8 cellular contexts compared by ENCODE assay signal in the genomic region with DNA sequence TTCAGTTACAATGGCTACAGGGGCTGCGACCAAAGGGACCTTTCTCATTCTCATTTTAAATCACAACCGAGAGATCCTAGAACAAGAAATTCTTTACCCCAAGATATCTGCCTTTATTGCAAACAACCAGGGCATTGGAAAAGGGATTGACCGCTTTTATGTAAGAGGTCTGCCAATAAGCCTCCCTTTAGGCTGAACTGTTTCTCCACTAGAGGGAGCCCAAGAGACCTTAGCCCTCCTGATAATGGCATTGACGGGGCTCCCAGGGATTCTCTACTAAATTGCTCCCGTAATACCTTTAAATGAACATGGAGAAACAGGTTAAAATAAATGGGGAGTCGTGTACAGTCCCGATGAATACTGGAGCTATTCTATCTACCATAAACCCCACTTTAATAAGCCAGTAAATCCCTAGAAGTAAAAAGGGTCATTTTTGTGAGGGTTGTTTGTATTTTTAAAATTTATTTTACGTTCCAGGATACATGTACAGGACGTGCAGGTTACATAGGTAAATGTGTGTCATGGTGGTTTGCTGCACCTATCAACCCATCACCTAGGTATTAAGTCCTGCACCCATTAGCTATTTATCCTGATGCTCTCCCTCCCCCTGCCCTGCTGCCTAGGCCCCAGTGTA. TPM values are rescaled to one million over a fixed set of nuclear protein-coding genes. Genes with fewer than 3 reads are reported as not detected.
DNase-seq lines count a peak whose midpoint lies in the region; ATAC-seq and TF ChIP-seq lines count a peak whose summit lies in the region.

No MANE protein-coding gene starts in this region.

- H3K36me3 ChIP-seq in BJ (ENCODE audit: control insufficient read depth, insufficient read depth, low read length), result no peaks in the 10 kb centered on the region

- H3K27me3 ChIP-seq in BJ (ENCODE audit: control insufficient read depth, insufficient read depth, low read length), result no peaks in the 10 kb centered on the region; the same call in 1 of the 2 replicates

- TF ChIP-seq CTCF in BJ (IDR thresholded peaks at IDR 0.05; ENCODE audit: insufficient read depth, low read depth, low read length), result peak; percentile 95

- peak; percentile 60 for ATAC-seq in GM18861 (IDR thresholded peaks at IDR 0.05; ENCODE audit: unreplicated experiment)
- peak; percentile 87 for ATAC-seq in HG03354 (IDR thresholded peaks at IDR 0.05; ENCODE audit: poor library complexity, severe bottlenecking, unreplicated experiment)
- no peak for ATAC-seq in GM19452 (IDR thresholded peaks at IDR 0.05; ENCODE audit: unreplicated experiment)

- H3K4me3 ChIP-seq in BJ (ENCODE audit: low read depth, low read length), result no peak overlapping the region

- no peak for DNase-seq in BJ (ENCODE audit: low read depth)
- DNase-seq in NCI-H510A treated with DMSO at 0.1 percent for 48 hours (lab: John Stamatoyannopoulos, UW), result peak; percentile 78
- DNase-seq in activated CD4-positive, alpha-beta T cell treated with anti-CD3 and anti-CD28 coated beads, Interleukin-2, amount 50 U/mL, for 4 hours, result peak; percentile 17
- DNase-seq in foreskin melanocyte, result peak; percentile 34
- DNase-seq in pons (ENCODE audit: low spot score), result peak; percentile 49

- CTCF ChIA-PET in BJ (lab: Yijun Ruan, JAX), result interaction anchor here (0.5 to 3.6 kb wide), 21 partner anchors 9 to 1056 kb away, joined by 3 to 32 read pairs (median 4); no protein-coding TSS in a partner anchor

- POLR2A ChIA-PET in BJ (lab: Charles Lee), result no interaction called here

RNA-seq across cellular contexts. Expression of a gene that starts 7.5 kb away (rescaled TPM):
- polyA plus RNA-seq in BJ (2011; rRNA removed), result 0.07 and 0.12 TPM in 2 replicates
- 0.09 and 0.10 TPM in 2 replicates for polyA minus RNA-seq in BJ (2011; rRNA and poly(A)+ RNA removed)
